1 cellular context compared by ENCODE assay signal in the genomic region with DNA sequence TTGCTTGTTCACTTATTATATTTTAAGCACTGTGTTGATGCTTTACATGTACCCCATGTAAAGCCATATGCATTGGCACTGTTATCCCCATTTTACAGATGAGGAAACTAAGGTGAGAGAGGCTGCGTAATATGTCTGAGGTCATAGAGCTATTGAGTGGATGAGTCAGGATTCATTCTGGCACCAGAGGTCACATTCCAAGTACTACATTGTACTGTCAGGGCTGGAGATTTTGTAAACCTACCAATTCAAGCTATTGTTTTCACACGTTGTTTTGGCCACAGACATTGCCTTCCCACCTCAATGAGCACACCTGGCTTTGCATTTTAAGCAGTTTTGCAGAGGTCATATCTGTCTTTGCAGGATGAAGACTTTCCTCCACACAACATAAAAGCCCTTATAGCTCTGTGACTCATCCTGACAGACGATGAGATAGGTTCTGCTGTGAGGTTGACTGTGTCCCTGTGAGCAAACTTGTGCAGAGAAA.
TF ChIP-seq lines count a peak whose summit lies in the region.

No MANE protein-coding gene starts in this region.

TF ChIP-seq in HepG2, 621 proteins besides CTCF, POLR2A, EP300 and RAD21 (continues in another document):
- TF ChIP-seq, protein P1, sequence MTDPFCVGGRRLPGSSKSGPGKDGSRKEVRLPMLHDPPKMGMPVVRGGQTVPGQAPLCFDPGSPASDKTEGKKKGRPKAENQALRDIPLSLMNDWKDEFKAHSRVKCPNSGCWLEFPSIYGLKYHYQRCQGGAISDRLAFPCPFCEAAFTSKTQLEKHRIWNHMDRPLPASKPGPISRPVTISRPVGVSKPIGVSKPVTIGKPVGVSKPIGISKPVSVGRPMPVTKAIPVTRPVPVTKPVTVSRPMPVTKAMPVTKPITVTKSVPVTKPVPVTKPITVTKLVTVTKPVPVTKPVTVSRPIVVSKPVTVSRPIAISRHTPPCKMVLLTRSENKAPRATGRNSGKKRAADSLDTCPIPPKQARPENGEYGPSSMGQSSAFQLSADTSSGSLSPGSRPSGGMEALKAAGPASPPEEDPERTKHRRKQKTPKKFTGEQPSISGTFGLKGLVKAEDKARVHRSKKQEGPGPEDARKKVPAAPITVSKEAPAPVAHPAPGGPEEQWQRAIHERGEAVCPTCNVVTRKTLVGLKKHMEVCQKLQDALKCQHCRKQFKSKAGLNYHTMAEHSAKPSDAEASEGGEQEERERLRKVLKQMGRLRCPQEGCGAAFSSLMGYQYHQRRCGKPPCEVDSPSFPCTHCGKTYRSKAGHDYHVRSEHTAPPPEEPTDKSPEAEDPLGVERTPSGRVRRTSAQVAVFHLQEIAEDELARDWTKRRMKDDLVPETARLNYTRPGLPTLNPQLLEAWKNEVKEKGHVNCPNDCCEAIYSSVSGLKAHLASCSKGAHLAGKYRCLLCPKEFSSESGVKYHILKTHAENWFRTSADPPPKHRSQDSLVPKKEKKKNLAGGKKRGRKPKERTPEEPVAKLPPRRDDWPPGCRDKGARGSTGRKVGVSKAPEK (CRISPR knock-in tag; IDR thresholded peaks at IDR 0.05; ENCODE audit: borderline replicate concordance), result no peak
- TF ChIP-seq ZSCAN29 (CRISPR knock-in tag; conservative IDR thresholded peaks at IDR 0.05) (no peak), ZNF777 (CRISPR knock-in tag; IDR thresholded peaks at IDR 0.05) (no peak), THAP11 (CRISPR knock-in tag; IDR thresholded peaks at IDR 0.05) (no peak), SP1 (IDR thresholded peaks at IDR 0.05) (no peak), SP1 (CRISPR knock-in tag; IDR thresholded peaks at IDR 0.05) (no peak), MXD4 (CRISPR knock-in tag; IDR thresholded peaks at IDR 0.05) (no peak), MEIS1 (CRISPR knock-in tag; IDR thresholded peaks at IDR 0.05; ENCODE audit: borderline replicate concordance) (no peak), ZNF431 (CRISPR knock-in tag; IDR thresholded peaks at IDR 0.05; ENCODE audit: borderline replicate concordance, low read depth) (no peak), ZC3H13 (CRISPR knock-in tag; IDR thresholded peaks at IDR 0.05) (no peak), NCOA2 (CRISPR knock-in tag; IDR thresholded peaks at IDR 0.05) (no peak), ZNF282 (IDR thresholded peaks at IDR 0.05; ENCODE audit: partially characterized antibody) (no peak), HMG20B (CRISPR knock-in tag; conservative IDR thresholded peaks at IDR 0.05) (no peak), REPIN1 (CRISPR knock-in tag; IDR thresholded peaks at IDR 0.05; ENCODE audit: borderline replicate concordance, low read depth) (no peak), KDM1A (CRISPR knock-in tag; IDR thresholded peaks at IDR 0.05) (peak; percentile 70; the same call in 1 of the 2 replicates), ZNF564 (CRISPR knock-in tag; IDR thresholded peaks at IDR 0.05) (no peak), PPARG (CRISPR knock-in tag; conservative IDR thresholded peaks at IDR 0.05) (no peak), ZNF737 (CRISPR knock-in tag; IDR thresholded peaks at IDR 0.05; ENCODE audit: borderline replicate concordance) (no peak), CHD4 (IDR thresholded peaks at IDR 0.05; ENCODE audit: borderline replicate concordance, low read length) (peak; percentile 63; the same call in 1 of the 2 replicates), U2AF2 (IDR thresholded peaks at IDR 0.05; ENCODE audit: low read depth, low read length) (no peak), KLF13 (CRISPR knock-in tag; IDR thresholded peaks at IDR 0.05) (no peak), PAWR (CRISPR knock-in tag; IDR thresholded peaks at IDR 0.05; ENCODE audit: borderline replicate concordance) (no peak), ZNF451 (CRISPR knock-in tag; IDR thresholded peaks at IDR 0.05) (no peak), SRY (CRISPR knock-in tag; IDR thresholded peaks at IDR 0.05) (no peak), ATF7 (IDR thresholded peaks at IDR 0.05) (0 out of 2 replicates have a peak, but pooled peaks have one; percentile 5), ATF7 (CRISPR knock-in tag; IDR thresholded peaks at IDR 0.05) (no peak), AKAP8 (CRISPR knock-in tag; IDR thresholded peaks at IDR 0.05) (no peak), RCOR2 (CRISPR knock-in tag; IDR thresholded peaks at IDR 0.05) (0 out of 2 replicates have a peak, but pooled peaks have one; percentile 39), JUND (CRISPR knock-in tag; IDR thresholded peaks at IDR 0.05) (no peak), ZNF124 (CRISPR knock-in tag; IDR thresholded peaks at IDR 0.05) (no peak)
- TF ChIP-seq, protein P2, sequence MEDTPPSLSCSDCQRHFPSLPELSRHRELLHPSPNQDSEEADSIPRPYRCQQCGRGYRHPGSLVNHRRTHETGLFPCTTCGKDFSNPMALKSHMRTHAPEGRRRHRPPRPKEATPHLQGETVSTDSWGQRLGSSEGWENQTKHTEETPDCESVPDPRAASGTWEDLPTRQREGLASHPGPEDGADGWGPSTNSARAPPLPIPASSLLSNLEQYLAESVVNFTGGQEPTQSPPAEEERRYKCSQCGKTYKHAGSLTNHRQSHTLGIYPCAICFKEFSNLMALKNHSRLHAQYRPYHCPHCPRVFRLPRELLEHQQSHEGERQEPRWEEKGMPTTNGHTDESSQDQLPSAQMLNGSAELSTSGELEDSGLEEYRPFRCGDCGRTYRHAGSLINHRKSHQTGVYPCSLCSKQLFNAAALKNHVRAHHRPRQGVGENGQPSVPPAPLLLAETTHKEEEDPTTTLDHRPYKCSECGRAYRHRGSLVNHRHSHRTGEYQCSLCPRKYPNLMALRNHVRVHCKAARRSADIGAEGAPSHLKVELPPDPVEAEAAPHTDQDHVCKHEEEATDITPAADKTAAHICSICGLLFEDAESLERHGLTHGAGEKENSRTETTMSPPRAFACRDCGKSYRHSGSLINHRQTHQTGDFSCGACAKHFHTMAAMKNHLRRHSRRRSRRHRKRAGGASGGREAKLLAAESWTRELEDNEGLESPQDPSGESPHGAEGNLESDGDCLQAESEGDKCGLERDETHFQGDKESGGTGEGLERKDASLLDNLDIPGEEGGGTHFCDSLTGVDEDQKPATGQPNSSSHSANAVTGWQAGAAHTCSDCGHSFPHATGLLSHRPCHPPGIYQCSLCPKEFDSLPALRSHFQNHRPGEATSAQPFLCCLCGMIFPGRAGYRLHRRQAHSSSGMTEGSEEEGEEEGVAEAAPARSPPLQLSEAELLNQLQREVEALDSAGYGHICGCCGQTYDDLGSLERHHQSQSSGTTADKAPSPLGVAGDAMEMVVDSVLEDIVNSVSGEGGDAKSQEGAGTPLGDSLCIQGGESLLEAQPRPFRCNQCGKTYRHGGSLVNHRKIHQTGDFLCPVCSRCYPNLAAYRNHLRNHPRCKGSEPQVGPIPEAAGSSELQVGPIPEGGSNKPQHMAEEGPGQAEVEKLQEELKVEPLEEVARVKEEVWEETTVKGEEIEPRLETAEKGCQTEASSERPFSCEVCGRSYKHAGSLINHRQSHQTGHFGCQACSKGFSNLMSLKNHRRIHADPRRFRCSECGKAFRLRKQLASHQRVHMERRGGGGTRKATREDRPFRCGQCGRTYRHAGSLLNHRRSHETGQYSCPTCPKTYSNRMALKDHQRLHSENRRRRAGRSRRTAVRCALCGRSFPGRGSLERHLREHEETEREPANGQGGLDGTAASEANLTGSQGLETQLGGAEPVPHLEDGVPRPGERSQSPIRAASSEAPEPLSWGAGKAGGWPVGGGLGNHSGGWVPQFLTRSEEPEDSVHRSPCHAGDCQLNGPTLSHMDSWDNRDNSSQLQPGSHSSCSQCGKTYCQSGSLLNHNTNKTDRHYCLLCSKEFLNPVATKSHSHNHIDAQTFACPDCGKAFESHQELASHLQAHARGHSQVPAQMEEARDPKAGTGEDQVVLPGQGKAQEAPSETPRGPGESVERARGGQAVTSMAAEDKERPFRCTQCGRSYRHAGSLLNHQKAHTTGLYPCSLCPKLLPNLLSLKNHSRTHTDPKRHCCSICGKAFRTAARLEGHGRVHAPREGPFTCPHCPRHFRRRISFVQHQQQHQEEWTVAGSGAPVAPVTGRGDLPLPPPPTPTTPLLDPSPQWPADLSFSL (CRISPR knock-in tag; IDR thresholded peaks at IDR 0.05), result no peak
- TF ChIP-seq, protein P3, sequence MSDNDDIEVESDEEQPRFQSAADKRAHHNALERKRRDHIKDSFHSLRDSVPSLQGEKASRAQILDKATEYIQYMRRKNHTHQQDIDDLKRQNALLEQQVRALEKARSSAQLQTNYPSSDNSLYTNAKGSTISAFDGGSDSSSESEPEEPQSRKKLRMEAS (IDR thresholded peaks at IDR 0.05), result no peak
- TF ChIP-seq, protein P4, sequence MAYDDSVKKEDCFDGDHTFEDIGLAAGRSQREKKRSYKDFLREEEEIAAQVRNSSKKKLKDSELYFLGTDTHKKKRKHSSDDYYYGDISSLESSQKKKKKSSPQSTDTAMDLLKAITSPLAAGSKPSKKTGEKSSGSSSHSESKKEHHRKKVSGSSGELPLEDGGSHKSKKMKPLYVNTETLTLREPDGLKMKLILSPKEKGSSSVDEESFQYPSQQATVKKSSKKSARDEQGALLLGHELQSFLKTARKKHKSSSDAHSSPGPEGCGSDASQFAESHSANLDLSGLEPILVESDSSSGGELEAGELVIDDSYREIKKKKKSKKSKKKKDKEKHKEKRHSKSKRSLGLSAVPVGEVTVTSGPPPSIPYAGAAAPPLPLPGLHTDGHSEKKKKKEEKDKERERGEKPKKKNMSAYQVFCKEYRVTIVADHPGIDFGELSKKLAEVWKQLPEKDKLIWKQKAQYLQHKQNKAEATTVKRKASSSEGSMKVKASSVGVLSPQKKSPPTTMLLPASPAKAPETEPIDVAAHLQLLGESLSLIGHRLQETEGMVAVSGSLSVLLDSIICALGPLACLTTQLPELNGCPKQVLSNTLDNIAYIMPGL (CRISPR knock-in tag; IDR thresholded peaks at IDR 0.05; ENCODE audit: borderline replicate concordance in 1 of 2, low read depth in 1 of 2), result no peak
- TF ChIP-seq, protein P5, sequence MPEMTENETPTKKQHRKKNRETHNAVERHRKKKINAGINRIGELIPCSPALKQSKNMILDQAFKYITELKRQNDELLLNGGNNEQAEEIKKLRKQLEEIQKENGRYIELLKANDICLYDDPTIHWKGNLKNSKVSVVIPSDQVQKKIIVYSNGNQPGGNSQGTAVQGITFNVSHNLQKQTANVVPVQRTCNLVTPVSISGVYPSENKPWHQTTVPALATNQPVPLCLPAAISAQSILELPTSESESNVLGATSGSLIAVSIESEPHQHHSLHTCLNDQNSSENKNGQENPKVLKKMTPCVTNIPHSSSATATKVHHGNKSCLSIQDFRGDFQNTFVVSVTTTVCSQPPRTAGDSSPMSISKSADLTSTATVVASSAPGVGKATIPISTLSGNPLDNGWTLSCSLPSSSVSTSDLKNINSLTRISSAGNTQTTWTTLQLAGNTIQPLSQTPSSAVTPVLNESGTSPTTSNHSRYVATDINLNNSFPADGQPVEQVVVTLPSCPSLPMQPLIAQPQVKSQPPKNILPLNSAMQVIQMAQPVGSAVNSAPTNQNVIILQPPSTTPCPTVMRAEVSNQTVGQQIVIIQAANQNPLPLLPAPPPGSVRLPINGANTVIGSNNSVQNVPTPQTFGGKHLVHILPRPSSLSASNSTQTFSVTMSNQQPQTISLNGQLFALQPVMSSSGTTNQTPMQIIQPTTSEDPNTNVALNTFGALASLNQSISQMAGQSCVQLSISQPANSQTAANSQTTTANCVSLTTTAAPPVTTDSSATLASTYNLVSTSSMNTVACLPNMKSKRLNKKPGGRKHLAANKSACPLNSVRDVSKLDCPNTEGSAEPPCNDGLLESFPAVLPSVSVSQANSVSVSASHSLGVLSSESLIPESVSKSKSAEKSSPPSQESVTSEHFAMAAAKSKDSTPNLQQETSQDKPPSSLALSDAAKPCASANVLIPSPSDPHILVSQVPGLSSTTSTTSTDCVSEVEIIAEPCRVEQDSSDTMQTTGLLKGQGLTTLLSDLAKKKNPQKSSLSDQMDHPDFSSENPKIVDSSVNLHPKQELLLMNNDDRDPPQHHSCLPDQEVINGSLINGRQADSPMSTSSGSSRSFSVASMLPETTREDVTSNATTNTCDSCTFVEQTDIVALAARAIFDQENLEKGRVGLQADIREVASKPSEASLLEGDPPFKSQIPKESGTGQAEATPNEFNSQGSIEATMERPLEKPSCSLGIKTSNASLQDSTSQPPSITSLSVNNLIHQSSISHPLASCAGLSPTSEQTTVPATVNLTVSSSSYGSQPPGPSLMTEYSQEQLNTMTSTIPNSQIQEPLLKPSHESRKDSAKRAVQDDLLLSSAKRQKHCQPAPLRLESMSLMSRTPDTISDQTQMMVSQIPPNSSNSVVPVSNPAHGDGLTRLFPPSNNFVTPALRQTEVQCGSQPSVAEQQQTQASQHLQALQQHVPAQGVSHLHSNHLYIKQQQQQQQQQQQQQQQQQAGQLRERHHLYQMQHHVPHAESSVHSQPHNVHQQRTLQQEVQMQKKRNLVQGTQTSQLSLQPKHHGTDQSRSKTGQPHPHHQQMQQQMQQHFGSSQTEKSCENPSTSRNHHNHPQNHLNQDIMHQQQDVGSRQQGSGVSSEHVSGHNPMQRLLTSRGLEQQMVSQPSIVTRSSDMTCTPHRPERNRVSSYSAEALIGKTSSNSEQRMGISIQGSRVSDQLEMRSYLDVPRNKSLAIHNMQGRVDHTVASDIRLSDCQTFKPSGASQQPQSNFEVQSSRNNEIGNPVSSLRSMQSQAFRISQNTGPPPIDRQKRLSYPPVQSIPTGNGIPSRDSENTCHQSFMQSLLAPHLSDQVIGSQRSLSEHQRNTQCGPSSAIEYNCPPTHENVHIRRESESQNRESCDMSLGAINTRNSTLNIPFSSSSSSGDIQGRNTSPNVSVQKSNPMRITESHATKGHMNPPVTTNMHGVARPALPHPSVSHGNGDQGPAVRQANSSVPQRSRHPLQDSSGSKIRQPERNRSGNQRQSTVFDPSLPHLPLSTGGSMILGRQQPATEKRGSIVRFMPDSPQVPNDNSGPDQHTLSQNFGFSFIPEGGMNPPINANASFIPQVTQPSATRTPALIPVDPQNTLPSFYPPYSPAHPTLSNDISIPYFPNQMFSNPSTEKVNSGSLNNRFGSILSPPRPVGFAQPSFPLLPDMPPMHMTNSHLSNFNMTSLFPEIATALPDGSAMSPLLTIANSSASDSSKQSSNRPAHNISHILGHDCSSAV (CRISPR knock-in tag; IDR thresholded peaks at IDR 0.05; ENCODE audit: borderline replicate concordance), result no peak
- TF ChIP-seq, protein P6, sequence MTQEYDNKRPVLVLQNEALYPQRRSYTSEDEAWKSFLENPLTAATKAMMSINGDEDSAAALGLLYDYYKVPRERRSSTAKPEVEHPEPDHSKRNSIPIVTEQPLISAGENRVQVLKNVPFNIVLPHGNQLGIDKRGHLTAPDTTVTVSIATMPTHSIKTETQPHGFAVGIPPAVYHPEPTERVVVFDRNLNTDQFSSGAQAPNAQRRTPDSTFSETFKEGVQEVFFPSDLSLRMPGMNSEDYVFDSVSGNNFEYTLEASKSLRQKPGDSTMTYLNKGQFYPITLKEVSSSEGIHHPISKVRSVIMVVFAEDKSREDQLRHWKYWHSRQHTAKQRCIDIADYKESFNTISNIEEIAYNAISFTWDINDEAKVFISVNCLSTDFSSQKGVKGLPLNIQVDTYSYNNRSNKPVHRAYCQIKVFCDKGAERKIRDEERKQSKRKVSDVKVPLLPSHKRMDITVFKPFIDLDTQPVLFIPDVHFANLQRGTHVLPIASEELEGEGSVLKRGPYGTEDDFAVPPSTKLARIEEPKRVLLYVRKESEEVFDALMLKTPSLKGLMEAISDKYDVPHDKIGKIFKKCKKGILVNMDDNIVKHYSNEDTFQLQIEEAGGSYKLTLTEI (CRISPR knock-in tag; conservative IDR thresholded peaks at IDR 0.05), result no peak
